18 cellular contexts compared by ENCODE assay signal in genomic region chr3:65177879-65178484, GRCh38.
DNase-seq lines count a peak whose midpoint lies in the region; ATAC-seq and TF ChIP-seq lines count a peak whose summit lies in the region.
"Had no signal": no experiment of that assay in that cellular context is flagged by ENCODE, and none has a peak within 500 bp of the region (broad histone marks: within the 10 kb centered on the region; RNA-seq: fewer than 3 reads in every experiment).

No MANE protein-coding gene starts in this region.

- H3K36me3 ChIP-seq in GM23248 (ENCODE audit: low read depth) (no peaks in the 10 kb centered on the region), Peyer's patch (no peaks in the 10 kb centered on the region), H7 (replicated peaks; ENCODE audit: control insufficient read depth, insufficient read depth, low read length) (no peaks in the 10 kb centered on the region)
- H3K36me3 ChIP-seq: heart left ventricle had no signal

- in situ Hi-C loops in GM23248 (cut with MboI) (no loop called here), KBM-7 (cut with MboI; ENCODE audit: low pct_unique_long_range_greater_than_20kb, low sequenced_read_pairs) (no loop called here)

- H3K4me3 ChIP-seq in GM23248 = no peak overlapping the region
- H3K4me3 ChIP-seq in foreskin fibroblast (ENCODE audit: low read depth in 1 of 2, low read length in 2 of 2) = no peak overlapping the region
- no peak overlapping the region for H3K4me3 ChIP-seq in Peyer's patch
- H3K4me3 ChIP-seq in H7 (ENCODE audit: insufficient read depth, low read depth, low read length) = no peak overlapping the region
- H3K4me3 ChIP-seq: heart left ventricle, skin epidermis had no signal

- H3F3A ChIP-seq in GM23248 (ENCODE audit: insufficient read depth) = no peaks in the 10 kb centered on the region

- H4K20me1 ChIP-seq in GM23248 (ENCODE audit: insufficient read depth) = no peaks in the 10 kb centered on the region

- no peak for TF ChIP-seq POLR2A in Peyer's patch (IDR thresholded peaks at IDR 0.05)

- TF ChIP-seq CTCF in foreskin fibroblast (IDR thresholded peaks at IDR 0.05; ENCODE audit: low read depth, low read length) (no peak), Peyer's patch (IDR thresholded peaks at IDR 0.05) (no peak)

- H3K9ac ChIP-seq in GM23248 = no peak overlapping the region

- H3K27ac ChIP-seq in GM23248 (no peak overlapping the region), Peyer's patch (no peak overlapping the region)
- H3K27ac ChIP-seq: epithelial cell of prostate, skin epidermis, VCaP had no signal

- H3K79me2 ChIP-seq in GM23248 (ENCODE audit: insufficient read depth) = no peaks in the 10 kb centered on the region

- no peak overlapping the region for H2AFZ ChIP-seq in GM23248

- H3K9me3 ChIP-seq in GM23248 (ENCODE audit: low read depth) = no peaks in the 10 kb centered on the region
- H3K9me3 ChIP-seq in Peyer's patch = no peaks in the 10 kb centered on the region
- H3K9me3 ChIP-seq: heart left ventricle had no signal

- H3K4me1 ChIP-seq in GM23248 (ENCODE audit: insufficient read depth) (no peaks in the 10 kb centered on the region), Peyer's patch (no peaks in the 10 kb centered on the region)

- DNase-seq in AG08395 (ENCODE audit: low spot score) (peak; percentile 79), GM23248 (peak; percentile 60), amniotic epithelial cell (ENCODE audit: low read depth) (peak; percentile 40), foreskin fibroblast (peak; percentile 18 to 62), Peyer's patch (no peak), KBM-7 (no peak), H7 (no peak)
- DNase-seq: activated naive CD4-positive, alpha-beta T cell treated with anti-CD3 and anti-CD28 coated beads for 36 hours; AML-193; heart left ventricle; natural killer cell; NCI-H1105; NCI-H446; stimulated activated CD4-positive, alpha-beta T cell treated with anti-CD3 and anti-CD28 coated beads, Interleukin-4, amount 100 ng/mL, for 1 hour had no signal

- 20 to 42% methylated on average over 2 of the region's 2 CpGs for WGBS in GM23248 (ENCODE audit: low coverage in 1 of 2, low lambda C conversion rate in 2 of 2, missing lambda C conversion rate in 2 of 2), 2 experiments

- H3K4me2 ChIP-seq in GM23248 (ENCODE audit: unreplicated experiment) = no peak overlapping the region

- H3K27me3 ChIP-seq in GM23248 (replicated peaks; ENCODE audit: insufficient read depth) (no peaks in the 10 kb centered on the region), Peyer's patch (no peaks in the 10 kb centered on the region), H7 (ENCODE audit: control insufficient read depth, insufficient read depth, low read length) (no peaks in the 10 kb centered on the region)
- H3K27me3 ChIP-seq: heart left ventricle had no signal

- ATAC-seq in HG02973 (IDR thresholded peaks at IDR 0.05; ENCODE audit: unreplicated experiment) = no peak
- ATAC-seq: natural killer cell had no signal

- H3K9me2 ChIP-seq in GM23248 (ENCODE audit: insufficient read depth) = no peaks in the 10 kb centered on the region

Comparison
In these comparisons a context has a peak if more than half of its experiments do, and no peak if none do; other contexts are left out.
1. DNase-seq: peak in AG08395 (single experiment), GM23248 (single experiment), amniotic epithelial cell (single experiment) and foreskin fibroblast (2 of 2); none in Peyer's patch (0 of 3), KBM-7 (single experiment) and H7 (single experiment).